8 cellular contexts compared by ENCODE assay signal in the genomic region with DNA sequence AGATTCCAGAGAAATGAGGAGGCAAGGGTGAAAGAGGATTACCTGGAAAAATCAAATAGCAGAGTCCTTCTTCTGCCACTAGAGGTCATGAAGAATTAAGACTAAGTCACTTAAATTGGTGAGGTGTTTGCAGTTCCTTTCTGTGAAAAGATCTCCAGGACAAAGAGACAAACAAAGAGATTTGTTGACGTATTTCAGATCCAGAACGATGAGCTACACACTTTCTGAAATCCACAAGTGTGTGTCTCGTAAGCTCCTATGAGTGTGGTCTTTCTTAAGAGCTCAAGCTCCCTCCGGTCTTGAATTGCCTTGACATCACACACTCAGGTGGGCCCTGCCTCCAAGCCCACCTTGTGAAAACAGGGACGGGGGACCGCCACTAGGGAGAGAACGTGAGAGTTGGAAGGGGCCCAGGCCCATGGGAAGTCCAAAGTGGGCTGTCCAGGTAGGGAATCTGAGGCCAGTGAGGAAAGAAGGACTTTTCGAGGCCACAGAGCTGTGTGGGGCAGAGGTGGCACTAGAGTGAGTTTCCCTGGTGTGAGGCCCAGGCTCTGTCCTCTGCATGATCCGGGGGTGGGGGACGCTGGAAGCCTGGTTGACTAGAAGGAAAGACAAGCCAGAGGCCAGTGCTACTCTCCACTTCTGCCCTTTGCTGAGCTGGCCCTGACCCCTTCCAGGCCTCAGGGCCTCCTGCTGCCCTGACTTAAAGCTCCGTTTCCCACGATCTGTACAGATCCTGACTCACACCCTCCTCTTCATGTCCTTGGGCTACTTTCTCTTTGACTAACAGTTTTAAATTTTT.
DNase-seq lines count a peak whose midpoint lies in the region; ATAC-seq, FAIRE-seq and TF ChIP-seq lines count a peak whose summit lies in the region.

No MANE protein-coding gene starts in this region.

- peaks cover 29% of the 10 kb centered on the region for H3K4me1 Mint-ChIP-seq in activated CD8-positive, alpha-beta T cell treated with anti-CD3 and anti-CD28 coated beads, Interleukin-2, amount 10 ng/mL, durations not matched to agents 7 days and 5 days (ENCODE audit: low read depth)

- DNase-seq in GM12892 (ENCODE audit: insufficient read length) (no peak), NCI-H2107 treated with DMSO at 0.1 percent for 48 hours (lab: John Stamatoyannopoulos, UW; ENCODE audit: unreplicated experiment) (peak; percentile 76), germinal center (ENCODE audit: low spot score) (peak; percentile 16), prostate gland (ENCODE audit: low spot score) (no peak)
- DNase-seq in activated CD8-positive, alpha-beta T cell treated with anti-CD3 and anti-CD28 coated beads, Interleukin-2, amount 10 ng/mL, durations not matched to agents 7 days and 5 days: no peak

- no peaks in the 10 kb centered on the region for H3K36me3 Mint-ChIP-seq in activated CD8-positive, alpha-beta T cell treated with anti-CD3 and anti-CD28 coated beads, Interleukin-2, amount 10 ng/mL, durations not matched to agents 7 days and 5 days (ENCODE audit: low read depth)

- H3K4me2 ChIP-seq in BLaER1 treated with 17β-estradiol and CSF1 and Interleukin-3, amounts not matched to agents 10 nM and 100 nM: no peak overlapping the region; a peak in 1 of 22 replicates

- H3K9me3 ChIP-seq in BLaER1 treated with 17β-estradiol and CSF1 and Interleukin-3, amounts not matched to agents 10 nM and 100 nM (replicated peaks in 1 of 11): no peaks in the 10 kb centered on the region
- no peaks in the 10 kb centered on the region for H3K9me3 ChIP-seq in prostate gland

- CTCF ChIA-PET in activated CD8-positive, alpha-beta T cell treated with anti-CD3 and anti-CD28 coated beads, Interleukin-2, amount 10 ng/mL, durations not matched to agents 7 days and 5 days (lab: Charles Lee): interaction anchor here (0.6 to 2.3 kb wide), 65 partner anchors 9 to 525 kb away, joined by 3 to 10 read pairs (median 4); no protein-coding TSS in a partner anchor

- H3K36me3 ChIP-seq in BLaER1 treated with 17β-estradiol and CSF1 and Interleukin-3, amounts not matched to agents 10 nM and 100 nM: no peaks in the 10 kb centered on the region
- H3K36me3 ChIP-seq in prostate gland: no peaks in the 10 kb centered on the region

- H3K4me1 ChIP-seq in BLaER1 treated with 17β-estradiol and CSF1 and Interleukin-3, amounts not matched to agents 10 nM and 100 nM: peaks cover 0 to 9% (median 4%) of the 10 kb centered on the region in 10 experiments; a peak in 9 of 20 replicates
- no peaks in the 10 kb centered on the region for H3K4me1 ChIP-seq in prostate gland (replicated peaks)

- H3K9me3 Mint-ChIP-seq in activated CD8-positive, alpha-beta T cell treated with anti-CD3 and anti-CD28 coated beads, Interleukin-2, amount 10 ng/mL, durations not matched to agents 7 days and 5 days (ENCODE audit: insufficient read depth): no peaks in the 10 kb centered on the region

- intact Hi-C loops in prostate gland (cut with DNase I): loop anchor here (5.0 kb wide), 1 partner anchor 521 kb away; no protein-coding TSS in a partner anchor

- peak; percentile 60 for FAIRE-seq in GM12892 (lab: Jason Lieb, UNC)

- ATAC-seq in activated CD8-positive, alpha-beta T cell treated with anti-CD3 and anti-CD28 coated beads, Interleukin-2, amount 10 ng/mL, durations not matched to agents 7 days and 5 days: peak; percentile 60
- ATAC-seq in HG03280 (IDR thresholded peaks at IDR 0.05; ENCODE audit: unreplicated experiment) (no peak), GM18868 (IDR thresholded peaks at IDR 0.05; ENCODE audit: unreplicated experiment) (no peak)

- peak overlapping the region in 9 of 11 experiments; percentile 3 to 57 (median 13); a peak in 8 of 22 replicates for H3K27ac ChIP-seq in BLaER1 treated with 17β-estradiol and CSF1 and Interleukin-3, amounts not matched to agents 10 nM and 100 nM
- no peak overlapping the region for H3K27ac ChIP-seq in prostate gland

- no peak overlapping the region for H3K4me3 Mint-ChIP-seq in activated CD8-positive, alpha-beta T cell treated with anti-CD3 and anti-CD28 coated beads, Interleukin-2, amount 10 ng/mL, durations not matched to agents 7 days and 5 days

- H3K9ac ChIP-seq in BLaER1 treated with 17β-estradiol and CSF1 and Interleukin-3, amounts not matched to agents 10 nM and 100 nM: peak overlapping the region in 5 of 11 experiments; percentile 10 to 42 (median 23); a peak in 4 of 22 replicates

- POLR2A ChIA-PET in activated CD8-positive, alpha-beta T cell treated with anti-CD3 and anti-CD28 coated beads, Interleukin-2, amount 10 ng/mL, durations not matched to agents 7 days and 5 days (lab: Charles Lee): interaction anchor here (0.7 to 1.1 kb wide), 2 partner anchors 167 to 518 kb away, joined by 3 to 4 read pairs; no protein-coding TSS in a partner anchor

- H3K27me3 Mint-ChIP-seq in activated CD8-positive, alpha-beta T cell treated with anti-CD3 and anti-CD28 coated beads, Interleukin-2, amount 10 ng/mL, durations not matched to agents 7 days and 5 days (ENCODE audit: low read depth): peaks cover 7% of the 10 kb centered on the region

- no peak overlapping the region for H3K4me3 ChIP-seq in BLaER1 treated with 17β-estradiol and CSF1 and Interleukin-3, amounts not matched to agents 10 nM and 100 nM
- H3K4me3 ChIP-seq in prostate gland: no peak overlapping the region

- H3K27me3 ChIP-seq in BLaER1 treated with 17β-estradiol and CSF1 and Interleukin-3, amounts not matched to agents 10 nM and 100 nM: no peaks in the 10 kb centered on the region
- H3K27me3 ChIP-seq in prostate gland (replicated peaks; ENCODE audit: insufficient read depth): no peaks in the 10 kb centered on the region

- no peaks in the 10 kb centered on the region for H4K20me1 ChIP-seq in BLaER1 treated with 17β-estradiol and CSF1 and Interleukin-3, amounts not matched to agents 10 nM and 100 nM

- H3K27ac Mint-ChIP-seq in activated CD8-positive, alpha-beta T cell treated with anti-CD3 and anti-CD28 coated beads, Interleukin-2, amount 10 ng/mL, durations not matched to agents 7 days and 5 days: peak overlapping the region; percentile 53

- TF ChIP-seq CTCF in prostate gland (IDR thresholded peaks at IDR 0.05): peak in 3 of 4 experiments; percentile 54 to 69 (median 63)

- no peak for TF ChIP-seq POLR2A in GM12892 (IDR thresholded peaks at IDR 0.05; ENCODE audit: low read depth, low read length)
- TF ChIP-seq POLR2A in prostate gland (IDR thresholded peaks at IDR 0.05): no peak

- 53% methylated on average over 12 of the region's 12 CpGs for WGBS in prostate gland

Comparison
In these comparisons a context has a peak if more than half of its experiments do, and no peak if none do; other contexts are left out.
1. H3K27ac ChIP-seq: peak in BLaER1 treated with 17β-estradiol and CSF1 and Interleukin-3, amounts not matched to agents 10 nM and 100 nM (9 of 11); none in prostate gland (0 of 2).
2. DNase-seq: peak in NCI-H2107 treated with DMSO at 0.1 percent for 48 hours (single experiment) and germinal center (single experiment); none in GM12892 (single experiment), activated CD8-positive, alpha-beta T cell treated with anti-CD3 and anti-CD28 coated beads, Interleukin-2, amount 10 ng/mL, durations not matched to agents 7 days and 5 days (single experiment) and prostate gland (single experiment).